ENCODE assay signal across 1 cellular context in genomic region chr1:24263211-24263610, GRCh38.
A peak's percentile ranks its signal among the peaks of the same experiment; 100 is the strongest.
TF ChIP-seq lines count a peak whose summit lies in the region.

No MANE protein-coding gene starts in this region.

TF ChIP-seq in HepG2, 621 proteins besides CTCF, POLR2A, EP300 and RAD21 (continued from another document):
- TF ChIP-seq ATF4 (CRISPR knock-in tag; IDR thresholded peaks at IDR 0.05) (0 out of 4 replicates have a peak, but pooled peaks of 1 of the 2 experiments have one; percentile 43), HNF4A (CRISPR knock-in tag; IDR thresholded peaks at IDR 0.05) (peak; percentile 43), TGIF2 (CRISPR knock-in tag; IDR thresholded peaks at IDR 0.05) (no peak), ZNF770 (CRISPR knock-in tag; IDR thresholded peaks at IDR 0.05) (0 out of 2 replicates have a peak, but pooled peaks have one; percentile 34), TCF7L2 (IDR thresholded peaks at IDR 0.05; ENCODE audit: low read depth, low read length) (no peak), FOXC1 (CRISPR knock-in tag; IDR thresholded peaks at IDR 0.05; ENCODE audit: borderline replicate concordance) (no peak), HDAC2 (CRISPR knock-in tag; IDR thresholded peaks at IDR 0.05) (no peak), ETV5 (CRISPR knock-in tag; IDR thresholded peaks at IDR 0.05; ENCODE audit: borderline replicate concordance) (no peak), HNF4G (IDR thresholded peaks at IDR 0.05; ENCODE audit: borderline replicate concordance, low read depth, low read length) (0 out of 2 replicates have a peak, but pooled peaks have one; percentile 12), HNF4G (CRISPR knock-in tag; IDR thresholded peaks at IDR 0.05; ENCODE audit: borderline replicate concordance, low read depth) (no peak)
TF ChIP-seq in HepG2: peak in this region for 5.
